ENCODE assay signal across 1 cellular context in the genomic region with DNA sequence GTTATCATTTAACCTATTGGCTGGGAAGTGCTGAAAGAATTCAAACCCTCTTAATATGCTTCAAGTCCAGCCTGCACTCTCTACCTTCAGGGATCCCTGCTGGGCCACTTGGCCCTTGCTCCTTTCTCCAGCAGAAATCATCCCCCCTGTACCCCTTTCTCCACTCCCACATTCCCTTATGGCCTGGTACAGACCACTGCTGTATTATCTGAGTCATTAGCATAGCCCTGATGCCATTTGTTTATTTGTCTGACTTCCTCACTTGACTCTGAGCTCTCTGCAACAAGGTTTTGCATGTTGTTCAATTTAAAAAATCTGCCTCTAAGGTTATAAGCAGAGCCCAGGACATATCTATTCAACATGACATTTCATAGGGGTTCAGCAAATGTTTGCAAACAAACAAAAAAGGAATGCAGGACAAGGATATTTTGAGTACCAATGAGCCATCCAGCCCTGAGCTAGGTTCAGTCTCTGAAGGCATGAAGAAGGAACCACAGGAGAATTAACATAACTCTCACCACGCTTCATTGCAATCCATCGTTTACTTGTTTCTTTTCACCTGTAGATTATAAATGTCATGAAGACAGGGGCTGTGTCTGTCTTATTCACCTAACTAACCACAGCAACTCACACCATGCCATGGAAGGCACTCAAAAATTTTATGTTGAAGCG.
TF ChIP-seq lines count a peak whose summit lies in the region.

No MANE protein-coding gene starts in this region.

TF ChIP-seq in H1, 55 proteins besides CTCF, POLR2A, EP300 and RAD21 (continued from another document):
- TF ChIP-seq, protein P1, sequence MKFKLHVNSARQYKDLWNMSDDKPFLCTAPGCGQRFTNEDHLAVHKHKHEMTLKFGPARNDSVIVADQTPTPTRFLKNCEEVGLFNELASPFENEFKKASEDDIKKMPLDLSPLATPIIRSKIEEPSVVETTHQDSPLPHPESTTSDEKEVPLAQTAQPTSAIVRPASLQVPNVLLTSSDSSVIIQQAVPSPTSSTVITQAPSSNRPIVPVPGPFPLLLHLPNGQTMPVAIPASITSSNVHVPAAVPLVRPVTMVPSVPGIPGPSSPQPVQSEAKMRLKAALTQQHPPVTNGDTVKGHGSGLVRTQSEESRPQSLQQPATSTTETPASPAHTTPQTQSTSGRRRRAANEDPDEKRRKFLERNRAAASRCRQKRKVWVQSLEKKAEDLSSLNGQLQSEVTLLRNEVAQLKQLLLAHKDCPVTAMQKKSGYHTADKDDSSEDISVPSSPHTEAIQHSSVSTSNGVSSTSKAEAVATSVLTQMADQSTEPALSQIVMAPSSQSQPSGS (IDR thresholded peaks at IDR 0.05; ENCODE audit: low read length): no peak
